ENCODE assay signal across 16 cellular contexts in the genomic region with DNA sequence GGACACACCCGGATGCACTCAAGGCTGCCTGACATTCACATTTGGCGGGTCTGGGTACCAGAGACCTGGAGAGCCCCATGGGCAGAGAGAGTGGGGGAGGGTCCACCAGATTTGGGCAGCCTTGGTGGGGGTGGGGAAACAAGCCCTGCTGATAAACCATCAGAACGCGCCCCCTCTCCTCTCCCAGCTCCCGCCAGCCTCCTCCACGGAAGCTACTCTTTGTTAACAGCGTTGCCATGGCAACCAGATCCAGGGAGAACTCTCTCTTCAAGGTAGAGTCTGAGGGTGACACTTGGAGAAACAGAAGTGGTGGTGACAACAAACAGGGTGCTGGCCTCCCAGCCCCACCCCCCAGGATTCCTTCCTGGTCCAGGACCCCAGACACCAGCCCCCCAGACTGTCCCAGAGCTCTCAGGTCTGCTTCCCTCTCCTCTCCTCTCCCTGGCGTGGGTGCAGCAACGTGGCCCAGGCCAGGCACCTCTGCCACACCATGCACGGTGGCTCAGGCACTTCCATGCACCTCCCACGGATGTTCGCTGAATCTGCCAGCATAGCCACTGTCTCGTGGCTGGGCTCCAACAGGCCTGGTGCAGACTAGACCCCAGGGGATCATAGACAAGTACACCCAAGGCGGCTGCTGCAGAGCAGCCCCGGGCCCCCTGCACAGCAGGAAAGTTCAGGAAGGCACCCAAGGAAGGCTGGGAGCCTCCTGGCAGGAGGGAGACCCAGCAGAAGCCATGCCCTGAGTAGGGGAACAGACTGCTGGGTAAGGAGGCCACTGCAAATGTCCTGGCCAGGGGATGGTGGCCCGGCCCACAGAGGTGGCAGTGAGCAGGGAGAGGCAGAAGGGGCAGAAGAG. TPM values are rescaled to one million over a fixed set of nuclear protein-coding genes. Genes with fewer than 3 reads are reported as not detected.
A peak's percentile ranks its signal among the peaks of the same experiment; 100 is the strongest.
DNase-seq lines count a peak whose midpoint lies in the region; ATAC-seq and TF ChIP-seq lines count a peak whose summit lies in the region.
"Had no signal": no experiment of that assay in that cellular context is flagged by ENCODE, and none has a peak within 500 bp of the region (broad histone marks: within the 10 kb centered on the region; RNA-seq: fewer than 3 reads in every experiment).

No MANE protein-coding gene starts in this region.

- DNase-seq in NCI-H2196 (lab: John Stamatoyannopoulos, UW; ENCODE audit: unreplicated experiment) (peak; percentile 21), NCI-H2196 treated with DMSO at 0.1 percent for 48 hours (lab: John Stamatoyannopoulos, UW; ENCODE audit: unreplicated experiment) (no peak), Karpas-422 (peak; percentile 23), caudate nucleus (lab: John Stamatoyannopoulos, UW) (peak in 35 of 61 donors; percentile 12 to 85 (median 64)), osteocyte (ENCODE audit: extremely low spot score, unreplicated experiment) (peak; percentile 81), NCI-H226 (no peak)
- DNase-seq: activated CD4-positive, alpha-beta T cell treated with anti-CD3 and anti-CD28 coated beads, Interleukin-2, amount 50 U/mL, for 1 hour; EL; foreskin fibroblast; MM.1S; naive B cell; SW 1271 had no signal

- no peaks in the 10 kb centered on the region for H3K9me3 ChIP-seq in Karpas-422 (ENCODE audit: low read length)
- H3K9me3 ChIP-seq: upper lobe of left lung had no signal

- no peak for ATAC-seq in GM21526 (IDR thresholded peaks at IDR 0.05; ENCODE audit: low FRiP score, unreplicated experiment)
- ATAC-seq in GM19324 (IDR thresholded peaks at IDR 0.05; ENCODE audit: low FRiP score, unreplicated experiment): no peak

- H4K20me1 ChIP-seq in Karpas-422 (ENCODE audit: insufficient read depth, low read depth, low read length): no peaks in the 10 kb centered on the region

- H3K9ac ChIP-seq in Karpas-422 (ENCODE audit: low read length): no peak overlapping the region

- no peak overlapping the region for H3K4me3 ChIP-seq in Karpas-422 (ENCODE audit: low read length)
- H3K4me3 ChIP-seq: upper lobe of left lung had no signal

- no peaks in the 10 kb centered on the region for H3K79me2 ChIP-seq in Karpas-422 (ENCODE audit: low read length)

- H3K27me3 Mint-ChIP-seq in osteocyte (ENCODE audit: unreplicated experiment): peaks cover 32% of the 10 kb centered on the region

- TF ChIP-seq CTCF in osteocyte (IDR thresholded peaks at IDR 0.05): no peak

- no peaks in the 10 kb centered on the region for H3K9me2 ChIP-seq in Karpas-422 (replicated peaks; ENCODE audit: insufficient read depth, low read length)

- H3K36me3 Mint-ChIP-seq in osteocyte (ENCODE audit: unreplicated experiment): no peaks in the 10 kb centered on the region
- H3K36me3 Mint-ChIP-seq: activated naive CD4-positive, alpha-beta T cell treated with anti-CD3 and anti-CD28 coated beads, Interleukin-2, amount 50 U/mL, for 24 hours; naive B cell had no signal

- H3K9me3 Mint-ChIP-seq in osteocyte (ENCODE audit: unreplicated experiment): no peaks in the 10 kb centered on the region
- H3K9me3 Mint-ChIP-seq: activated naive CD4-positive, alpha-beta T cell treated with anti-CD3 and anti-CD28 coated beads, Interleukin-2, amount 50 U/mL, for 24 hours had no signal

- H2AFZ ChIP-seq in Karpas-422 (ENCODE audit: low read length): no peak overlapping the region

- peaks cover 3% of the 10 kb centered on the region for H3K4me1 Mint-ChIP-seq in osteocyte (ENCODE audit: unreplicated experiment)

- no peaks in the 10 kb centered on the region for H3K36me3 ChIP-seq in Karpas-422 (ENCODE audit: insufficient read depth, low read length)
- H3K36me3 ChIP-seq: upper lobe of left lung had no signal

- H3K4me1 ChIP-seq in Karpas-422 (ENCODE audit: low read length): peaks cover 7% of the 10 kb centered on the region; the same call in 1 of the 2 replicates

- H3K27me3 ChIP-seq in Karpas-422 (ENCODE audit: low read length): no peaks in the 10 kb centered on the region

- no peak overlapping the region for H3K27ac Mint-ChIP-seq in osteocyte (ENCODE audit: unreplicated experiment)
- H3K27ac Mint-ChIP-seq: activated naive CD4-positive, alpha-beta T cell treated with anti-CD3 and anti-CD28 coated beads, Interleukin-2, amount 50 U/mL, for 24 hours; naive B cell had no signal

- no peak overlapping the region for H3K4me3 Mint-ChIP-seq in osteocyte (ENCODE audit: unreplicated experiment)
- H3K4me3 Mint-ChIP-seq: activated naive CD4-positive, alpha-beta T cell treated with anti-CD3 and anti-CD28 coated beads, Interleukin-2, amount 50 U/mL, for 24 hours had no signal

- H3K27ac ChIP-seq in Karpas-422 (ENCODE audit: low read length) (no peak overlapping the region), caudate nucleus (ENCODE audit: low read depth, low read length) (peak overlapping the region; percentile 74)
- H3K27ac ChIP-seq: upper lobe of left lung had no signal

- no peak overlapping the region for H3K4me2 ChIP-seq in Karpas-422 (ENCODE audit: low read depth, low read length, poor library complexity, severe bottlenecking)

RNA-seq across cellular contexts. Expression of a gene that starts 4.6 kb away (rescaled TPM):
- not detected in 2 replicates for total RNA-seq in Karpas-422 (2014; rRNA removed; shearing (Covaris generic); ENCODE audit: low replicate concordance)
- not detected in 2 replicates for total RNA-seq in osteocyte

Comparison
In these comparisons a context has a peak if more than half of its experiments do, and no peak if none do; other contexts are left out.
1. DNase-seq: peak in NCI-H2196 (single experiment), Karpas-422 (single experiment), caudate nucleus (35 of 61) and osteocyte (single experiment); none in NCI-H2196 treated with DMSO at 0.1 percent for 48 hours (single experiment) and NCI-H226 (single experiment).